In the genomic region with DNA sequence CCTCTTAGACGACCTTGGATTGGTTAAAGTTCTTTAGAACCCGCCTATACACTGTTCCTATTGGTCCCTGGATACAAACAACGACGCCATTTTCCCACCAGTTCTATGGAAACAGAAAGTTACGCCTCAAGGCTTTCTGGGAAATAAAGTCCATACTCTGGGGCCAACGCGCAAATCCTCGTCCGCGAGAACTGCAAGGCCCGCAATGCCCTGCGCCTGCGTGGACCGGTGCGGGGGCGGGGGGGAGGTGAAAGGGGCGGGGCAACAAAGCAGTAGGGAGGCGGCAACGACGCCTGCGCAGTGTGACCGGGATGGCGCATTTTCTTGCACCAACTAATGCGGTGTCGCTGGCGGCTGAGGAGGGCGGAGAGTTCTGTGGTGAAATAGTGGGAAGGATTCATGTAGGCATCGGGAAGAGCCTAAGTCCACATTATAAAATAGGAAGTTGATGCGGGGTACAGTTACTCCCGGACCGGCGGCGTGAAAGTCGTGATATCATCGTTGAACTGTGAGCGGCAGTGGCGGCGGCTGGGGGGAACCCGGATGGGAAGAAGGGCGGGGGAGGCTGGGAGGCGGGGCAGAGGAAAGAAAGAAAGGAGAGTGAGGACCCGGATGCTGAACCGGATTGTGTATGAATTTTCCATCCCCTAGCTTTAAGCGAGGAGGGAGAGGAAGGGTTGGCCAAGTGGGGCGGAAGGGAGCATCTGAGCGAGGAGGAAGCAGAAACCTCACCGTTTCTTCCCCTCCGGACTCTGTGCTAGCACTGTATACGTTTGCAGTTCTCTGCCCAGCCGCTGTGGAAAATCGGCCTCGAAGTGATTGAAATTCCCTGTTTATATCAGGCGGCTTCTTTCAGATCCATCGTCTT, we compare ENCODE assay signal across 1 cellular context.
TF ChIP-seq lines count a peak whose summit lies in the region.

A gene (plus strand): TSS at position 300 of the 868 bp plus-strand sequence. CDS start 6,695 bp downstream, outside the sequence.

TF ChIP-seq in GM23338, 12 proteins besides CTCF, POLR2A, EP300 and RAD21 (continued from another document):
- TF ChIP-seq, protein P1, sequence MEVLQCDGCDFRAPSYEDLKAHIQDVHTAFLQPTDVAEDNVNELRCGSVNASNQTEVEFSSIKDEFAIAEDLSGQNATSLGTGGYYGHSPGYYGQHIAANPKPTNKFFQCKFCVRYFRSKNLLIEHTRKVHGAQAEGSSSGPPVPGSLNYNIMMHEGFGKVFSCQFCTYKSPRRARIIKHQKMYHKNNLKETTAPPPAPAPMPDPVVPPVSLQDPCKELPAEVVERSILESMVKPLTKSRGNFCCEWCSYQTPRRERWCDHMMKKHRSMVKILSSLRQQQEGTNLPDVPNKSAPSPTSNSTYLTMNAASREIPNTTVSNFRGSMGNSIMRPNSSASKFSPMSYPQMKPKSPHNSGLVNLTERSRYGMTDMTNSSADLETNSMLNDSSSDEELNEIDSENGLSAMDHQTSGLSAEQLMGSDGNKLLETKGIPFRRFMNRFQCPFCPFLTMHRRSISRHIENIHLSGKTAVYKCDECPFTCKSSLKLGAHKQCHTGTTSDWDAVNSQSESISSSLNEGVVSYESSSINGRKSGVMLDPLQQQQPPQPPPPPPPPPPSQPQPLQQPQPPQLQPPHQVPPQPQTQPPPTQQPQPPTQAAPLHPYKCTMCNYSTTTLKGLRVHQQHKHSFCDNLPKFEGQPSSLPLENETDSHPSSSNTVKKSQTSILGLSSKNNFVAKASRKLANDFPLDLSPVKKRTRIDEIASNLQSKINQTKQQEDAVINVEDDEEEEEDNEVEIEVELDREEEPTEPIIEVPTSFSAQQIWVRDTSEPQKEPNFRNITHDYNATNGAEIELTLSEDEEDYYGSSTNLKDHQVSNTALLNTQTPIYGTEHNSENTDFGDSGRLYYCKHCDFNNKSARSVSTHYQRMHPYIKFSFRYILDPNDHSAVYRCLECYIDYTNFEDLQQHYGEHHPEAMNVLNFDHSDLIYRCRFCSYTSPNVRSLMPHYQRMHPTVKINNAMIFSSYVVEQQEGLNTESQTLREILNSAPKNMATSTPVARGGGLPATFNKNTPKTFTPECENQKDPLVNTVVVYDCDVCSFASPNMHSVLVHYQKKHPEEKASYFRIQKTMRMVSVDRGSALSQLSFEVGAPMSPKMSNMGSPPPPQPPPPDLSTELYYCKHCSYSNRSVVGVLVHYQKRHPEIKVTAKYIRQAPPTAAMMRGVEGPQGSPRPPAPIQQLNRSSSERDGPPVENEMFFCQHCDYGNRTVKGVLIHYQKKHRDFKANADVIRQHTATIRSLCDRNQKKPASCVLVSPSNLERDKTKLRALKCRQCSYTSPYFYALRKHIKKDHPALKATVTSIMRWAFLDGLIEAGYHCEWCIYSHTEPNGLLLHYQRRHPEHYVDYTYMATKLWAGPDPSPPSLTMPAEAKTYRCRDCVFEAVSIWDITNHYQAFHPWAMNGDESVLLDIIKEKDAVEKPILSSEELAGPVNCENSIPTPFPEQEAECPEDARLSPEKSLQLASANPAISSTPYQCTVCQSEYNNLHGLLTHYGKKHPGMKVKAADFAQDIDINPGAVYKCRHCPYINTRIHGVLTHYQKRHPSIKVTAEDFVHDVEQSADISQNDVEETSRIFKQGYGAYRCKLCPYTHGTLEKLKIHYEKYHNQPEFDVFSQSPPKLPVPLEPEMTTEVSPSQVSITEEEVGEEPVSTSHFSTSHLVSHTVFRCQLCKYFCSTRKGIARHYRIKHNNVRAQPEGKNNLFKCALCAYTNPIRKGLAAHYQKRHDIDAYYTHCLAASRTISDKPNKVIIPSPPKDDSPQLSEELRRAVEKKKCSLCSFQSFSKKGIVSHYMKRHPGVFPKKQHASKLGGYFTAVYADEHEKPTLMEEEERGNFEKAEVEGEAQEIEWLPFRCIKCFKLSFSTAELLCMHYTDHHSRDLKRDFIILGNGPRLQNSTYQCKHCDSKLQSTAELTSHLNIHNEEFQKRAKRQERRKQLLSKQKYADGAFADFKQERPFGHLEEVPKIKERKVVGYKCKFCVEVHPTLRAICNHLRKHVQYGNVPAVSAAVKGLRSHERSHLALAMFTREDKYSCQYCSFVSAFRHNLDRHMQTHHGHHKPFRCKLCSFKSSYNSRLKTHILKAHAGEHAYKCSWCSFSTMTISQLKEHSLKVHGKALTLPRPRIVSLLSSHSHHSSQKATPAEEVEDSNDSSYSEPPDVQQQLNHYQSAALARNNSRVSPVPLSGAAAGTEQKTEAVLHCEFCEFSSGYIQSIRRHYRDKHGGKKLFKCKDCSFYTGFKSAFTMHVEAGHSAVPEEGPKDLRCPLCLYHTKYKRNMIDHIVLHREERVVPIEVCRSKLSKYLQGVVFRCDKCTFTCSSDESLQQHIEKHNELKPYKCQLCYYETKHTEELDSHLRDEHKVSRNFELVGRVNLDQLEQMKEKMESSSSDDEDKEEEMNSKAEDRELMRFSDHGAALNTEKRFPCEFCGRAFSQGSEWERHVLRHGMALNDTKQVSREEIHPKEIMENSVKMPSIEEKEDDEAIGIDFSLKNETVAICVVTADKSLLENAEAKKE (CRISPR knock-in tag; IDR thresholded peaks at IDR 0.05), result no peak
- no peak for TF ChIP-seq EZH2 (IDR thresholded peaks at IDR 0.05; ENCODE audit: low read depth, unreplicated experiment)
- no peak for TF ChIP-seq ZNF114 (CRISPR knock-in tag; IDR thresholded peaks at IDR 0.05)
- TF ChIP-seq NANOG (IDR thresholded peaks at IDR 0.05; ENCODE audit: borderline replicate concordance), result no peak
- TF ChIP-seq EZH2phosphoT487 (IDR thresholded peaks at IDR 0.05; ENCODE audit: unreplicated experiment), result no peak
- TF ChIP-seq, protein P2, sequence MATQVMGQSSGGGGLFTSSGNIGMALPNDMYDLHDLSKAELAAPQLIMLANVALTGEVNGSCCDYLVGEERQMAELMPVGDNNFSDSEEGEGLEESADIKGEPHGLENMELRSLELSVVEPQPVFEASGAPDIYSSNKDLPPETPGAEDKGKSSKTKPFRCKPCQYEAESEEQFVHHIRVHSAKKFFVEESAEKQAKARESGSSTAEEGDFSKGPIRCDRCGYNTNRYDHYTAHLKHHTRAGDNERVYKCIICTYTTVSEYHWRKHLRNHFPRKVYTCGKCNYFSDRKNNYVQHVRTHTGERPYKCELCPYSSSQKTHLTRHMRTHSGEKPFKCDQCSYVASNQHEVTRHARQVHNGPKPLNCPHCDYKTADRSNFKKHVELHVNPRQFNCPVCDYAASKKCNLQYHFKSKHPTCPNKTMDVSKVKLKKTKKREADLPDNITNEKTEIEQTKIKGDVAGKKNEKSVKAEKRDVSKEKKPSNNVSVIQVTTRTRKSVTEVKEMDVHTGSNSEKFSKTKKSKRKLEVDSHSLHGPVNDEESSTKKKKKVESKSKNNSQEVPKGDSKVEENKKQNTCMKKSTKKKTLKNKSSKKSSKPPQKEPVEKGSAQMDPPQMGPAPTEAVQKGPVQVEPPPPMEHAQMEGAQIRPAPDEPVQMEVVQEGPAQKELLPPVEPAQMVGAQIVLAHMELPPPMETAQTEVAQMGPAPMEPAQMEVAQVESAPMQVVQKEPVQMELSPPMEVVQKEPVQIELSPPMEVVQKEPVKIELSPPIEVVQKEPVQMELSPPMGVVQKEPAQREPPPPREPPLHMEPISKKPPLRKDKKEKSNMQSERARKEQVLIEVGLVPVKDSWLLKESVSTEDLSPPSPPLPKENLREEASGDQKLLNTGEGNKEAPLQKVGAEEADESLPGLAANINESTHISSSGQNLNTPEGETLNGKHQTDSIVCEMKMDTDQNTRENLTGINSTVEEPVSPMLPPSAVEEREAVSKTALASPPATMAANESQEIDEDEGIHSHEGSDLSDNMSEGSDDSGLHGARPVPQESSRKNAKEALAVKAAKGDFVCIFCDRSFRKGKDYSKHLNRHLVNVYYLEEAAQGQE (IDR thresholded peaks at IDR 0.05; ENCODE audit: unreplicated experiment), result no peak
- TF ChIP-seq POLR2AphosphoS5 (IDR thresholded peaks at IDR 0.05; ENCODE audit: low read depth), result peak; percentile 83
